In the genomic region with DNA sequence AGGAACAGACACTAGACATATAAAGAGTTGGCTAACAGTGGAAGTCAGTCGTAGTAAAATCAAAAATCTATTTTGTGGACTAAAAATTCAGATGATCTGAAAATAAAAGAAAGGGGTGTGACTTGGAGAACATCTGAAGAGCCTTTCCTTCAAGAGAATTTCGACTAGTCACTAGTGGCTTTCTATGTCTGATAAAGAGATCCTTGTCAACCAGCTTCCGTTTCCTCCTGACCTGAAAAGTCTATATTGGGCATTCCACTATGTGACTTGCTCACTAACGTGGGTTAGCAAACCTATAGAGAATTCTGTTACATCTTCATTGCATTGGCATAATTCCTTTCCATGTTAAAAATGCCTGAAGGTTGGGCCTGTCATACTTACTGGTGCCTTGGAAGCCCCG, we compare ENCODE assay signal across 19 cellular contexts. TPM values are rescaled to one million over a fixed set of nuclear protein-coding genes. Genes with fewer than 3 reads are reported as not detected.
DNase-seq lines count a peak whose midpoint lies in the region; TF ChIP-seq lines count a peak whose summit lies in the region.
"Had no signal": no experiment of that assay in that cellular context is flagged by ENCODE, and none has a peak within 500 bp of the region (broad histone marks: within the 10 kb centered on the region; RNA-seq: fewer than 3 reads in every experiment).

No MANE protein-coding gene starts in this region.

- no peaks in the 10 kb centered on the region for H3K9me3 Mint-ChIP-seq in activated naive CD8-positive, alpha-beta T cell (ENCODE audit: low read depth)
- H3K9me3 Mint-ChIP-seq in activated naive CD8-positive, alpha-beta T cell treated with anti-CD3 and anti-CD28 coated beads for 36 hours = no peaks in the 10 kb centered on the region
- H3K9me3 Mint-ChIP-seq: CD8-positive, alpha-beta memory T cell; GM23338 had no signal

- H3K27ac Mint-ChIP-seq in activated naive CD8-positive, alpha-beta T cell = peak overlapping the region; percentile 42
- no peak overlapping the region for H3K27ac Mint-ChIP-seq in activated naive CD8-positive, alpha-beta T cell treated with anti-CD3 and anti-CD28 coated beads for 36 hours
- H3K27ac Mint-ChIP-seq: GM23338 had no signal

- H3K36me3 ChIP-seq in esophagus squamous epithelium (peaks cover 0 to 63% (median 6%) of the 10 kb centered on the region in 3 donors), suprapubic skin (peaks cover 43% of the 10 kb centered on the region)

- H3K4me1 ChIP-seq in esophagus squamous epithelium = peaks cover 6 to 54% (median 16%) of the 10 kb centered on the region in 3 donors
- H3K4me1 ChIP-seq in suprapubic skin = peaks cover 53% of the 10 kb centered on the region
- H3K4me1 ChIP-seq: Peyer's patch had no signal

- peaks cover 4% of the 10 kb centered on the region for H3K36me3 Mint-ChIP-seq in activated naive CD8-positive, alpha-beta T cell
- H3K36me3 Mint-ChIP-seq in activated naive CD8-positive, alpha-beta T cell treated with anti-CD3 and anti-CD28 coated beads for 36 hours = peaks cover 25% of the 10 kb centered on the region

- peak overlapping the region in 3 of 4 donors; percentile 41 to 51 (median 49) for H3K27ac ChIP-seq in esophagus squamous epithelium
- H3K27ac ChIP-seq in suprapubic skin = peak overlapping the region; percentile 44
- H3K27ac ChIP-seq: HL-60, Peyer's patch had no signal

- H3K4me1 Mint-ChIP-seq in activated naive CD8-positive, alpha-beta T cell (ENCODE audit: low read depth) = peaks cover 15% of the 10 kb centered on the region
- H3K4me1 Mint-ChIP-seq in activated naive CD8-positive, alpha-beta T cell treated with anti-CD3 and anti-CD28 coated beads for 36 hours = peaks cover 19% of the 10 kb centered on the region

- H3K27me3 ChIP-seq in esophagus squamous epithelium (no peaks in the 10 kb centered on the region), suprapubic skin (no peaks in the 10 kb centered on the region)
- H3K27me3 ChIP-seq: Peyer's patch had no signal

- H3K4me3 ChIP-seq in esophagus squamous epithelium = no peak overlapping the region
- no peak overlapping the region for H3K4me3 ChIP-seq in suprapubic skin
- H3K4me3 ChIP-seq: GM12878, GM23338, Peyer's patch had no signal

- no peaks in the 10 kb centered on the region for H3K27me3 Mint-ChIP-seq in activated naive CD8-positive, alpha-beta T cell
- no peaks in the 10 kb centered on the region for H3K27me3 Mint-ChIP-seq in activated naive CD8-positive, alpha-beta T cell treated with anti-CD3 and anti-CD28 coated beads for 36 hours
- H3K27me3 Mint-ChIP-seq: CD8-positive, alpha-beta memory T cell had no signal

- DNase-seq in activated naive CD8-positive, alpha-beta T cell treated with anti-CD3 and anti-CD28 coated beads for 36 hours = no peak
- DNase-seq in SK-MEL-5 (ENCODE audit: low read depth, low spot score) = peak; percentile 38
- DNase-seq in esophagus squamous epithelium (lab: John Stamatoyannopoulos, UW) = no peak
- no peak for DNase-seq in suprapubic skin (ENCODE audit: low spot score in 2 of 2)
- no peak for DNase-seq in NCI-H82 treated with DMSO at 0.1 percent for 48 hours (lab: John Stamatoyannopoulos, UW; ENCODE audit: unreplicated experiment)
- DNase-seq in NCI-H128 (lab: John Stamatoyannopoulos, UW; ENCODE audit: unreplicated experiment) = no peak
- DNase-seq in stimulated activated CD4-positive, alpha-beta T cell treated with anti-CD3 and anti-CD28 coated beads, Interleukin-2, amount 100 ng/mL, for 24 hours = no peak
- DNase-seq: 8988T; CD8-positive, alpha-beta memory T cell; DMS79 treated with DMSO at 0.1 percent for 48 hours; NCI-H1436; NCI-H2029 treated with DMSO at 0.1 percent for 48 hours; NCI-H510A; Peyer's patch; SHP77 treated with DMSO at 0.1 percent for 48 hours had no signal

- TF ChIP-seq EP300 in suprapubic skin (IDR thresholded peaks at IDR 0.05) = no peak

- intact Hi-C loops in esophagus squamous epithelium (cut with DNase I) = no loop called here

- H3K9me3 ChIP-seq in esophagus squamous epithelium = no peaks in the 10 kb centered on the region
- H3K9me3 ChIP-seq in suprapubic skin = no peaks in the 10 kb centered on the region
- H3K9me3 ChIP-seq: Peyer's patch had no signal

- H3K4me3 Mint-ChIP-seq in activated naive CD8-positive, alpha-beta T cell = no peak overlapping the region
- H3K4me3 Mint-ChIP-seq in activated naive CD8-positive, alpha-beta T cell treated with anti-CD3 and anti-CD28 coated beads for 36 hours = no peak overlapping the region
- H3K4me3 Mint-ChIP-seq: GM23338 had no signal

- no peak for TF ChIP-seq CTCF in esophagus squamous epithelium (IDR thresholded peaks at IDR 0.05)
- no peak for TF ChIP-seq CTCF in suprapubic skin (IDR thresholded peaks at IDR 0.05)

- WGBS in esophagus squamous epithelium, 2 donors = 51 to 83% methylated on average over 4 to 5 of the region's 5 CpGs
- 62% methylated on average over 5 of the region's 5 CpGs for WGBS in suprapubic skin

- no peak for TF ChIP-seq POLR2A in esophagus squamous epithelium (IDR thresholded peaks at IDR 0.05)
- TF ChIP-seq POLR2A in suprapubic skin (IDR thresholded peaks at IDR 0.05) = no peak

- in situ Hi-C loops in SK-MEL-5 (cut with HindIII; ENCODE audit: low pct_unique_long_range_greater_than_20kb, low sequenced_read_pairs) = no loop called here

RNA-seq across cellular contexts. Expression of a gene that starts 25.9 kb away (rescaled TPM):
- total RNA-seq in activated naive CD8-positive, alpha-beta T cell treated with anti-CD3 and anti-CD28 coated beads for 36 hours = 10 to 100 TPM; 23.0 to 24.6 TPM
- total RNA-seq in SK-MEL-5 (2014; rRNA removed; shearing (Covaris generic)) = 74.4 and 87.3 TPM in 2 replicates
- 65.2 and 70.9 TPM in 2 replicates for polyA plus RNA-seq in SK-MEL-5 (2015; cell fraction: cytosol; rRNA removed)
- polyA plus RNA-seq in SK-MEL-5 (2015; cell fraction: nucleus; rRNA removed) = 23.8 and 38.3 TPM in 2 replicates
- total RNA-seq in esophagus squamous epithelium (10 to 100 TPM; 36.8 to 52.1 (median 46.7) TPM), suprapubic skin (10 to 100 TPM; 59.7 to 64.0 (median 60.9) TPM)
